9 cellular contexts compared by ENCODE assay signal in the genomic region with DNA sequence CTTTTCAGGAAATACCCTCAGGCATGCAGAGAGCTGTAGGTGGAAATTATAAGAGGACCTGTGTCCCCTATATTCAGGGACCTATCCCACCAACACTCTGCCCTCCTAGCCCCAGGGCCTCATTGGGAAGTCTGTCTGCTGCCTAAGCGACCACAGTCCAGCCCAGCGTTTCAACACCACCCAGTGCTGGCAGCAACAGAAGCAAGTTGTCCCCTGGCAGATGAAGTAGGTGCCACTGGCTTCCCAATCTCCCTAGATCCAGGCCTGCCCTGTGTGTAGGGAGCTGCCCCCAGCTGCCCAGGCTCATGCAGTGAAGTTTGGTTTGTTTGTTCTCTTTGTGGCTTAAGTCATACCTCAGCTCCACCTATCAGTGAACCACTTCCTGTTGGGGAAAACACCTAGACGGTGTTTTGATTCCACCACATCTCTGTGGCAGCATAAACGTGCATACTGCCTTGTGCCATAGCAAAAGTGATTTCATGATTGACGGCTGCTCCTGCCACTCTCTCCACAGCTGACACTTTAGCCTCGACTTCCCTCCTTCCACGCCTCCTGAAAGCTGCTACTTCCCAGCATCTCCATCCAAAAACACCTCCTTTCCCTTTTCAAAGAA. TPM values are rescaled to one million over a fixed set of nuclear protein-coding genes. Genes with fewer than 3 reads are reported as not detected.
A peak's percentile ranks its signal among the peaks of the same experiment; 100 is the strongest.
DNase-seq lines count a peak whose midpoint lies in the region; ATAC-seq and TF ChIP-seq lines count a peak whose summit lies in the region.
"Had no signal": no experiment of that assay in that cellular context is flagged by ENCODE, and none has a peak within 500 bp of the region (broad histone marks: within the 10 kb centered on the region; RNA-seq: fewer than 3 reads in every experiment).

No MANE protein-coding gene starts in this region.

- 21 to 25% methylated on average over 6 to 7 of the region's 7 CpGs for WGBS in esophagus squamous epithelium, 2 donors

- H3K36me3 ChIP-seq in HUES6 (ENCODE audit: control insufficient read depth, insufficient read depth, low read length) (no peaks in the 10 kb centered on the region), esophagus squamous epithelium (no peaks in the 10 kb centered on the region)

- H3K9me3 ChIP-seq in HUES6 (ENCODE audit: control insufficient read depth, insufficient read depth, low read depth, low read length) = no peaks in the 10 kb centered on the region
- H3K9me3 ChIP-seq in esophagus squamous epithelium = no peaks in the 10 kb centered on the region

- no peak for TF ChIP-seq CTCF in esophagus squamous epithelium (IDR thresholded peaks at IDR 0.05)

- H3K27ac ChIP-seq in HUES6 (ENCODE audit: low read depth, low read length) (peak overlapping the region; percentile 38; the same call in 1 of the 2 replicates), esophagus squamous epithelium (peak overlapping the region in 3 of 4 donors; percentile 3 to 36 (median 27))

- no peak overlapping the region for H3K4me3 ChIP-seq in HUES6 (ENCODE audit: low read depth, low read length)
- H3K4me3 ChIP-seq in esophagus squamous epithelium = no peak overlapping the region

- H3K4me1 ChIP-seq in HUES6 (ENCODE audit: control insufficient read depth, insufficient read depth, low read length) (peaks cover 29% of the 10 kb centered on the region), esophagus squamous epithelium (peaks cover 4 to 19% (median 12%) of the 10 kb centered on the region in 3 donors)

- DNase-seq in ELR (ENCODE audit: low read depth) = peak; percentile 38
- DNase-seq in activated CD4-positive, alpha-beta T cell treated with anti-CD3 and anti-CD28 coated beads, Interleukin-2, amount 50 U/mL, for 48 hours = peak; percentile 50 to 69
- no peak for DNase-seq in esophagus squamous epithelium (lab: John Stamatoyannopoulos, UW)
- peak; percentile 31 to 34 for DNase-seq in stimulated activated CD8-positive, alpha-beta memory T cell treated with anti-CD3 and anti-CD28 coated beads, Interleukin-7, amount 100 ng/mL, for 1 hour (ENCODE audit: low read depth in 2 of 2)
- no peak for DNase-seq in NOMO-1 (lab: John Stamatoyannopoulos, UW; ENCODE audit: unreplicated experiment in 2 of 2)
- no peak for DNase-seq in NCI-H187 (lab: John Stamatoyannopoulos, UW)

- peak; percentile 100 for ATAC-seq in GM21619 (IDR thresholded peaks at IDR 0.05; ENCODE audit: unreplicated experiment)

- no peak for TF ChIP-seq POLR2A in esophagus squamous epithelium (IDR thresholded peaks at IDR 0.05)

- peak overlapping the region; percentile 70 for H3K9ac ChIP-seq in HUES6 (ENCODE audit: low read length)

- intact Hi-C loops in esophagus squamous epithelium (cut with DNase I) = no loop called here

- H3K27me3 ChIP-seq in HUES6 (ENCODE audit: control insufficient read depth, insufficient read depth, low read length) (no peaks in the 10 kb centered on the region), esophagus squamous epithelium (no peaks in the 10 kb centered on the region)

RNA-seq across cellular contexts. Expression of a gene that starts 8.1 kb away (rescaled TPM):
- not detected for total RNA-seq in esophagus squamous epithelium
- total RNA-seq: LHCN-M2 had no signal

RNA-seq across cellular contexts. Expression of a gene that starts 14.9 kb away (rescaled TPM):
- 10 to 100 TPM in 3 of 4 donors, 1 to 10 TPM in 1; 9.8 to 27.1 (median 18.3) TPM for total RNA-seq in esophagus squamous epithelium

RNA-seq across cellular contexts. Expression of a gene that starts 27.0 kb away (rescaled TPM):
- total RNA-seq in esophagus squamous epithelium = 10 to 100 TPM; 23.0 to 35.1 (median 28.0) TPM

RNA-seq across cellular contexts. Expression of a gene that starts 44.0 kb away (rescaled TPM):
- not detected for total RNA-seq in esophagus squamous epithelium
- total RNA-seq: LHCN-M2 had no signal

Comparison
In these comparisons a context has a peak if more than half of its experiments do, and no peak if none do; other contexts are left out.
1. DNase-seq: peak in ELR (single experiment), activated CD4-positive, alpha-beta T cell treated with anti-CD3 and anti-CD28 coated beads, Interleukin-2, amount 50 U/mL, for 48 hours (2 of 2) and stimulated activated CD8-positive, alpha-beta memory T cell treated with anti-CD3 and anti-CD28 coated beads, Interleukin-7, amount 100 ng/mL, for 1 hour (2 of 2); none in esophagus squamous epithelium (single experiment), NOMO-1 (0 of 2) and NCI-H187 (0 of 2).